In genomic region chr1:231558711-231559205, GRCh38 we compare ENCODE assay signal across 27 cellular contexts. TPM values are rescaled to one million over a fixed set of nuclear protein-coding genes. Genes with fewer than 3 reads are reported as not detected.
DNase-seq lines count a peak whose midpoint lies in the region; ATAC-seq, FAIRE-seq and TF ChIP-seq lines count a peak whose summit lies in the region.
"Had no signal": no experiment of that assay in that cellular context is flagged by ENCODE, and none has a peak within 500 bp of the region (broad histone marks: within the 10 kb centered on the region; RNA-seq: fewer than 3 reads in every experiment).

No MANE protein-coding gene starts in this region.

- H3K4me2 ChIP-seq in A549 (0 out of 3 replicates have a peak overlapping the region, but pooled peaks have one; percentile 1), endothelial cell of umbilical vein (ENCODE audit: insufficient read depth, low read length) (no peak overlapping the region)
- H3K4me2 ChIP-seq: BLaER1 had no signal

- BruUV-seq in endothelial cell of umbilical vein (replicated peaks; lab: Mats Ljungman, UMichigan), result no TSS peak

- H3K9me1 ChIP-seq in endothelial cell of umbilical vein (replicated peaks; ENCODE audit: control insufficient read depth, extremely low read depth, insufficient read depth, low read length), result no peaks in the 10 kb centered on the region

- ATAC-seq in A549, result no peak
- ATAC-seq in HG02678 (IDR thresholded peaks at IDR 0.05; ENCODE audit: unreplicated experiment), result no peak
- no peak for ATAC-seq in HG03280 (IDR thresholded peaks at IDR 0.05; ENCODE audit: unreplicated experiment)
- ATAC-seq: activated CD8-positive, alpha-beta T cell treated with anti-CD3 and anti-CD28 coated beads for 36 hours; left colon; stimulated activated memory B cell treated with anti-CD40 and anti-IgM and Interleukin-4, amounts not matched to agents 10 μg/mL and 1 μg/mL and 100 μg/mL, for 72 hours had no signal

- H3K36me3 ChIP-seq in endothelial cell of umbilical vein (ENCODE audit: control insufficient read depth in 2 of 2, extremely low read depth in 1 of 2, insufficient read depth in 2 of 2, low read length in 2 of 2), result peaks cover 0 to 3% of the 10 kb centered on the region in 2 experiments

- peaks cover 31% of the 10 kb centered on the region for H3K4me1 ChIP-seq in A549
- H3K4me1 ChIP-seq in endothelial cell of umbilical vein (ENCODE audit: control insufficient read depth, extremely low read depth, insufficient read depth, low read length), result peaks cover 4% of the 10 kb centered on the region
- H3K4me1 ChIP-seq: BLaER1 had no signal

- no peak overlapping the region for H3K4me3 ChIP-seq in A549
- H3K4me3 ChIP-seq in endothelial cell of umbilical vein (replicated peaks in 1 of 3; ENCODE audit: insufficient read depth in 1 of 3, low read depth in 1 of 3, low read length in 3 of 3), result no peak overlapping the region
- H3K4me3 ChIP-seq: BLaER1, gastrocnemius medialis had no signal

- H3K27ac ChIP-seq in A549 (no peak overlapping the region), endothelial cell of umbilical vein (ENCODE audit: insufficient read depth, low read depth, low read length) (no peak overlapping the region)
- H3K27ac ChIP-seq: RWPE1 had no signal

- no peak for DNase-seq in A549 (ENCODE audit: low read depth in 1 of 2, low spot score in 1 of 2)
- DNase-seq in EH (ENCODE audit: low read depth), result peak; percentile 19
- peak; percentile 12 for DNase-seq in M059J (ENCODE audit: low read depth)
- DNase-seq in endothelial cell of umbilical vein (ENCODE audit: low read depth, low spot score), result peak; percentile 37
- DNase-seq in ACHN, result no peak
- DNase-seq in NCI-H187 (lab: John Stamatoyannopoulos, UW), result no peak
- DNase-seq: activated CD8-positive, alpha-beta memory T cell treated with anti-CD3 and anti-CD28 coated beads, Interleukin-2, amount 50 U/mL, for 48 hours; activated CD8-positive, alpha-beta T cell treated with anti-CD3 and anti-CD28 coated beads for 36 hours; COR-L47; DND-41; gastrocnemius medialis; H7; left colon; NCI-H1048; NCI-H1694 treated with DMSO at 0.1 percent for 48 hours; NCI-H2171 treated with DMSO at 0.1 percent for 48 hours; NCI-H510A treated with DMSO at 0.1 percent for 48 hours; substantia nigra; trophoblast cell had no signal

- no peak for TF ChIP-seq EP300 in A549 (IDR thresholded peaks at IDR 0.05)

- TF ChIP-seq CTCF in A549 (IDR thresholded peaks at IDR 0.05) (no peak), endothelial cell of umbilical vein (IDR thresholded peaks at IDR 0.05; ENCODE audit: extremely low read depth in 1 of 2, insufficient read depth in 1 of 2, low read depth in 1 of 2, low read length in 2 of 2) (no peak)

- POLR2A ChIA-PET in A549 (lab: Yijun Ruan, JAX), result interaction anchor here (1.1 kb wide), 1 partner anchor 138 kb away, joined by 3 read pairs; no protein-coding TSS in a partner anchor
- POLR2A ChIA-PET in endothelial cell of umbilical vein (lab: Charles Lee), result no interaction called here

- H4K20me1 ChIP-seq in endothelial cell of umbilical vein (replicated peaks; ENCODE audit: control insufficient read depth, extremely low read depth, insufficient read depth, low read length), result no peaks in the 10 kb centered on the region

- in situ Hi-C loops in ACHN (cut with HindIII; ENCODE audit: low pct_ligation_motif_present, low pct_unique_long_range_greater_than_20kb, low sequenced_read_pairs), result no loop called here

- no peak overlapping the region for H2AFZ ChIP-seq in endothelial cell of umbilical vein (ENCODE audit: low read depth, low read length)

- dilution Hi-C loops in endothelial cell of umbilical vein (cut with MboI; ENCODE audit: extremely low pct_ligation_motif_present, low sequenced_read_pairs), result no loop called here

- FAIRE-seq in A549 (lab: Jason Lieb, UNC) (no peak), endothelial cell of umbilical vein (lab: Jason Lieb, UNC) (no peak)
- FAIRE-seq: bronchial epithelial cell, GM18507, GM19239 had no signal

- intact Hi-C loops in endothelial cell of umbilical vein (cut with micrococcal nuclease), result loop anchor here (2.0 kb wide), 1 partner anchor 14 kb away; no protein-coding TSS in a partner anchor

- TF ChIP-seq RAD21 in A549 (conservative IDR thresholded peaks at IDR 0.05 in 1 of 2, IDR thresholded peaks at IDR 0.05 in 1 of 2), result no peak

- H3K9me3 ChIP-seq in A549 (no peaks in the 10 kb centered on the region), endothelial cell of umbilical vein (replicated peaks; ENCODE audit: control insufficient read depth, insufficient read depth, low read length) (no peaks in the 10 kb centered on the region)
- H3K9me3 ChIP-seq: BLaER1, gastrocnemius medialis had no signal

- no peak for TF ChIP-seq POLR2A in A549 (IDR thresholded peaks at IDR 0.05; ENCODE audit: low read length)
- no peak for TF ChIP-seq POLR2A in endothelial cell of umbilical vein (IDR thresholded peaks at IDR 0.05; ENCODE audit: low read depth, low read length)

- CTCF ChIA-PET in A549 (lab: Yijun Ruan, JAX), result interaction anchor here (0.6 to 1.2 kb wide), 4 partner anchors 18 to 31 kb away, joined by 3 to 4 read pairs (median 4); no protein-coding TSS in a partner anchor
- CTCF ChIA-PET in endothelial cell of umbilical vein (lab: Charles Lee), result interaction anchor here (0.8 to 1.5 kb wide), 5 partner anchors 10 to 202 kb away, joined by 3 to 8 read pairs (median 4); no protein-coding TSS in a partner anchor

- no peaks in the 10 kb centered on the region for H3K79me2 ChIP-seq in endothelial cell of umbilical vein (ENCODE audit: control insufficient read depth, insufficient read depth, low read length)

- WGBS in A549 (ENCODE audit: missing lambda C conversion rate), result 88% methylated on average over 2 of the region's 2 CpGs

- H3K27me3 ChIP-seq in endothelial cell of umbilical vein (ENCODE audit: control insufficient read depth in 2 of 2, insufficient read depth in 2 of 2, low read length in 2 of 2), result no peaks in the 10 kb centered on the region
- H3K27me3 ChIP-seq: BLaER1, gastrocnemius medialis had no signal

- no peak overlapping the region for H3K9ac ChIP-seq in endothelial cell of umbilical vein (replicated peaks; ENCODE audit: extremely low read depth, insufficient read depth, low read length)
- H3K9ac ChIP-seq: BLaER1 had no signal

TF ChIP-seq in A549, 52 proteins besides CTCF, POLR2A, EP300 and RAD21 (continues in another document):
- TF ChIP-seq EHMT2 (IDR thresholded peaks at IDR 0.05; ENCODE audit: low read depth) (no peak), MAZ (IDR thresholded peaks at IDR 0.05; ENCODE audit: borderline replicate concordance, low read depth, low read length) (no peak), FOXS1 (CRISPR knock-in tag; IDR thresholded peaks at IDR 0.05) (no peak), HDAC2 (IDR thresholded peaks at IDR 0.05) (no peak), RCOR1 (IDR thresholded peaks at IDR 0.05; ENCODE audit: low read depth, low read length) (no peak), CBX8 (IDR thresholded peaks at IDR 0.05) (no peak), PHF8 (IDR thresholded peaks at IDR 0.05; ENCODE audit: borderline replicate concordance, low read depth) (no peak), PBX3 (IDR thresholded peaks at IDR 0.05) (no peak), BHLHE40 (IDR thresholded peaks at IDR 0.05; ENCODE audit: low read depth, low read length) (no peak)

TF ChIP-seq in endothelial cell of umbilical vein, 7 proteins besides CTCF, POLR2A, EP300 and RAD21:
- no peak for TF ChIP-seq JUN (IDR thresholded peaks at IDR 0.05; ENCODE audit: borderline replicate concordance, insufficient read depth, insufficient read length, low read depth)
- no peak for TF ChIP-seq FOS (IDR thresholded peaks at IDR 0.05; ENCODE audit: borderline replicate concordance, insufficient read depth, low read length)
- no peak for TF ChIP-seq MYC (IDR thresholded peaks at IDR 0.05; ENCODE audit: low read depth, low read length)
- TF ChIP-seq POLR2AphosphoS5 (IDR thresholded peaks at IDR 0.05; ENCODE audit: insufficient read depth, low read depth, low read length), result no peak
- TF ChIP-seq EZH2 (IDR thresholded peaks at IDR 0.05; ENCODE audit: borderline replicate concordance, low read depth, low read length, severe bottlenecking), result no peak
- TF ChIP-seq MAX (IDR thresholded peaks at IDR 0.05; ENCODE audit: insufficient read depth, insufficient read length), result no peak
- no peak for TF ChIP-seq GATA2 (IDR thresholded peaks at IDR 0.05; ENCODE audit: insufficient read depth, insufficient read length, low read depth, low read length)

RNA-seq across cellular contexts. Expression of gene TSNAX, which starts 30.3 kb away (rescaled TPM):
- polyA plus RNA-seq in A549 (2011; rRNA removed) (45.0 and 58.3 TPM in 2 replicates), A549 (2017; fragmentation: RNase III; extraction: RNeasy Plus Mini Kit Qiagen cat#74134 plus additional on column Dnase treatment) (48.5 to 51.9 TPM (median 51.4 TPM) in 3 replicates), endothelial cell of umbilical vein (6.3 and 6.7 TPM in 2 replicates)
- polyA plus RNA-seq in A549 (2012; cell fraction: cytosol; rRNA removed), result 14.2 and 15.8 TPM in 2 replicates
- 7.4 and 9.0 TPM in 2 replicates for polyA plus RNA-seq in A549 (2012; cell fraction: nucleus; rRNA removed)
- 36.6 and 38.1 TPM in 2 replicates for polyA minus RNA-seq in A549 (2011; rRNA and poly(A)+ RNA removed)
- total RNA-seq in M059J (2014; rRNA removed; shearing (Covaris generic)), result 29.7 and 36.3 TPM in 2 replicates
- total RNA-seq in endothelial cell of umbilical vein, result 26.3 and 26.4 TPM in 2 replicates
- polyA plus RNA-seq in endothelial cell of umbilical vein (2011; cell fraction: cytosol; rRNA removed), result 9.5 and 12.0 TPM in 2 replicates
- 10.9 and 12.0 TPM in 2 replicates for polyA plus RNA-seq in endothelial cell of umbilical vein (2011; cell fraction: nucleus; rRNA removed)
- polyA plus RNA-seq in endothelial cell of umbilical vein (2012), result 21.3 and 26.9 TPM in 2 replicates
- 6.4 and 19.8 TPM in 2 replicates for polyA minus RNA-seq in endothelial cell of umbilical vein
- polyA minus RNA-seq in endothelial cell of umbilical vein (2011; cell fraction: cytosol; rRNA and poly(A)+ RNA removed), result 12.3 TPM
- 4.5 and 9.0 TPM in 2 replicates for polyA minus RNA-seq in endothelial cell of umbilical vein (2011; cell fraction: nucleus; rRNA and poly(A)+ RNA removed)

Comparison
In these comparisons a context has a peak if more than half of its experiments do, and no peak if none do; other contexts are left out.
1. DNase-seq: peak in EH (single experiment), M059J (single experiment) and endothelial cell of umbilical vein (single experiment); none in A549 (0 of 2), ACHN (single experiment) and NCI-H187 (0 of 2).